ENCODE assay signal across 7 cellular contexts in the genomic region with DNA sequence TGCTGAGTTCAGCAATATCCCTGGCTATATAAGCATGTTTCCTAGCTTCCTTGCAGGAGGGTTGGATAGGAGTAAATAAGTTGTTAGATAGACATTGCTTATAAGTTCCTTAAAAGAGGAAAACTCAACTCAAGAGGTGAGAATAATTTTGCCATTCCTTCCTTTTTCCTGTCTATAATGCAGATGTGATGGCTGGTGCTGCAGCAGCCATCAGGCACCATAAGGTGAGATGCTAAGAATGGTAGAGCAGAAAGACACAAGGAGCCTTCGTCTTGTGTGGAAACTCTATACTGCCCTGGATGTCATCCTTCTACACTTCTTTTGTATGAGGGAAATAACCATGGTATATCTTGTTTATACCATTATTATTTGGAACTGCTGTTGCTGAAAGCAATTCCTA.
"Had no signal": no experiment of that assay in that cellular context is flagged by ENCODE, and none has a peak within 500 bp of the region (broad histone marks: within the 10 kb centered on the region; RNA-seq: fewer than 3 reads in every experiment).

No MANE protein-coding gene starts in this region.

- H3K4me2 ChIP-seq: GM23338 had no signal

- H3K4me3 ChIP-seq: GM23338, HAP-1 had no signal

- DNase-seq: H7, KG1 had no signal

- H2AFZ ChIP-seq: GM23338 had no signal

- H3K27ac ChIP-seq: HL-60 had no signal

- FAIRE-seq: HepG2 had no signal

- ATAC-seq: GM23338, HCT116, HepG2 had no signal

- H3K9me3 ChIP-seq: HAP-1 had no signal

- H3K36me3 ChIP-seq: HAP-1 had no signal
